ENCODE assay signal across 21 cellular contexts in the genomic region with DNA sequence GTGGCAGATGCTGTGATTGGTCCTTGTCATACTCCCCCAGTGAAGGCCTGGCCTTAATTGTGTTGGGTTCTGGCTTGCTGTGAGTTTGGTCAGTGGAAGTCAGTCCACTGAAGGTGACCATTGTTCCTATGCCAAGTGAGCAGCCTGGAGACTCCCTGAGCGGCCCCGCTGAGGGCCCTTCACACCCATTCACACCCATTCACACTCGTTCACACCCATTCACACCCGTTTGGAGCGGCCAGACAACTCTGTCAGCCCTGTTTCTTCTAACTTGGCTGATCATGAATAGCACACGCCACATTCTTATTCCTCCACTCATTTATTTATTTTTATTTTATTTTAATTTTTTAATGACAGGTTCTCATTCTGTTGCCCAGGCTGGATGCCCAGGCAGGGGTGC.
"Had no signal": no experiment of that assay in that cellular context is flagged by ENCODE, and none has a peak within 500 bp of the region (broad histone marks: within the 10 kb centered on the region; RNA-seq: fewer than 3 reads in every experiment).

No MANE protein-coding gene starts in this region.

- H3K36me3 Mint-ChIP-seq: activated naive CD4-positive, alpha-beta T cell treated with anti-CD3 and anti-CD28 coated beads, Interleukin-2, amount 10 ng/mL, durations not matched to agents 7 days and 5 days; activated naive CD8-positive, alpha-beta T cell had no signal

- H3K9me3 Mint-ChIP-seq: activated CD4-positive, alpha-beta T cell treated with anti-CD3 and anti-CD28 coated beads, Interleukin-2, amount 10 ng/mL, durations not matched to agents 24 days and 14 days; activated naive CD4-positive, alpha-beta T cell treated with anti-CD3 and anti-CD28 coated beads, Interleukin-2, amount 10 ng/mL, durations not matched to agents 7 days and 5 days; activated naive CD8-positive, alpha-beta T cell treated with anti-CD3 and anti-CD28 coated beads, Interleukin-2, amount 50 U/mL, for 24 hours; activated T-cell treated with anti-CD3 and anti-CD28 coated beads, Interleukin-2, amount 50 U/mL, for 24 hours; activated T-helper 2 cell treated with anti-CD3 and anti-CD28 coated beads, Interferon-gamma antibody, Interleukin-2, Interleukin-4, amounts not matched to agents 10 μg/mL and 5 μg/mL and 100 μg/mL, durations not matched to agents 14 hours and 24 hours and 36 hours had no signal

- H3K4me1 Mint-ChIP-seq: activated CD4-positive, alpha-beta T cell treated with anti-CD3 and anti-CD28 coated beads, Interleukin-2, amount 10 ng/mL, durations not matched to agents 24 days and 14 days; activated naive CD4-positive, alpha-beta T cell treated with anti-CD3 and anti-CD28 coated beads, Interleukin-2, amount 10 ng/mL, durations not matched to agents 7 days and 5 days; activated naive CD8-positive, alpha-beta T cell treated with anti-CD3 and anti-CD28 coated beads, Interleukin-2, amount 50 U/mL, for 24 hours had no signal

- H3K27me3 ChIP-seq: brain microvascular endothelial cell, SJCRH30 had no signal

- H3K27ac ChIP-seq: brain microvascular endothelial cell, SJCRH30, SK-N-MC had no signal

- H3K9me3 ChIP-seq: SJCRH30 had no signal

- H3K4me3 ChIP-seq: K562, SJCRH30, SK-N-MC had no signal

- H3K4me3 Mint-ChIP-seq: activated CD4-positive, alpha-beta T cell treated with anti-CD3 and anti-CD28 coated beads, Interleukin-2, amount 10 ng/mL, durations not matched to agents 24 days and 14 days; activated CD8-positive, alpha-beta T cell treated with anti-CD3 and anti-CD28 coated beads, Interleukin-2, amount 10 ng/mL, durations not matched to agents 7 days and 5 days; activated naive CD4-positive, alpha-beta T cell treated with anti-CD3 and anti-CD28 coated beads, Interleukin-2, amount 10 ng/mL, durations not matched to agents 7 days and 5 days; activated naive CD8-positive, alpha-beta T cell; activated naive CD8-positive, alpha-beta T cell treated with anti-CD3 and anti-CD28 coated beads, Interleukin-2, amount 50 U/mL, for 24 hours; activated T-cell treated with anti-CD3 and anti-CD28 coated beads, Interleukin-2, amount 50 U/mL, for 24 hours had no signal

- H3K27me3 Mint-ChIP-seq: activated CD4-positive, alpha-beta T cell treated with anti-CD3 and anti-CD28 coated beads, Interleukin-2, amount 10 ng/mL, durations not matched to agents 24 days and 14 days; activated naive CD4-positive, alpha-beta T cell treated with anti-CD3 and anti-CD28 coated beads, Interleukin-2, amount 10 ng/mL, durations not matched to agents 7 days and 5 days; activated naive CD8-positive, alpha-beta T cell treated with anti-CD3 and anti-CD28 coated beads, Interleukin-2, amount 50 U/mL, for 24 hours had no signal

- H3K4me1 ChIP-seq: SJCRH30 had no signal

- DNase-seq: activated CD4-positive, alpha-beta T cell treated with anti-CD3 and anti-CD28 coated beads, Interleukin-2, amount 10 ng/mL, durations not matched to agents 24 days and 14 days; activated CD4-positive, alpha-beta T cell treated with anti-CD3 and anti-CD28 coated beads, Interleukin-2, amount 50 U/mL, for 4 hours; activated CD8-positive, alpha-beta T cell treated with anti-CD3 and anti-CD28 coated beads, Interleukin-2, amount 10 ng/mL, durations not matched to agents 7 days and 5 days; activated naive CD4-positive, alpha-beta T cell treated with anti-CD3 and anti-CD28 coated beads, Interleukin-2, amount 10 ng/mL, durations not matched to agents 7 days and 5 days; activated naive CD8-positive, alpha-beta T cell treated with anti-CD3 and anti-CD28 coated beads, Interleukin-2, amount 50 U/mL, for 24 hours; activated T-cell treated with anti-CD3 and anti-CD28 coated beads, Interleukin-2, amount 50 U/mL, for 24 hours; brain microvascular endothelial cell; central memory CD4-positive, alpha-beta T cell; NCI-H1105; NCI-H1417 treated with DMSO at 0.1 percent for 48 hours; NCI-H1930; NCI-H2081 treated with DMSO at 0.1 percent for 48 hours; NCI-H510A; NCI-H526; NCI-H748 treated with DMSO at 0.1 percent for 48 hours; SJCRH30; T1000 had no signal

- H3K36me3 ChIP-seq: brain microvascular endothelial cell, SJCRH30 had no signal

- H3K27ac Mint-ChIP-seq: activated CD4-positive, alpha-beta T cell treated with anti-CD3 and anti-CD28 coated beads, Interleukin-2, amount 10 ng/mL, durations not matched to agents 24 days and 14 days; activated CD8-positive, alpha-beta T cell treated with anti-CD3 and anti-CD28 coated beads, Interleukin-2, amount 10 ng/mL, durations not matched to agents 7 days and 5 days; activated naive CD4-positive, alpha-beta T cell treated with anti-CD3 and anti-CD28 coated beads, Interleukin-2, amount 10 ng/mL, durations not matched to agents 7 days and 5 days; activated naive CD8-positive, alpha-beta T cell; activated naive CD8-positive, alpha-beta T cell treated with anti-CD3 and anti-CD28 coated beads, Interleukin-2, amount 50 U/mL, for 24 hours; activated T-cell treated with anti-CD3 and anti-CD28 coated beads, Interleukin-2, amount 50 U/mL, for 24 hours; activated T-helper 2 cell treated with anti-CD3 and anti-CD28 coated beads, Interferon-gamma antibody, Interleukin-2, Interleukin-4, amounts not matched to agents 10 μg/mL and 5 μg/mL and 100 μg/mL, durations not matched to agents 14 hours and 24 hours and 36 hours had no signal
